18 cellular contexts compared by ENCODE assay signal in the genomic region with DNA sequence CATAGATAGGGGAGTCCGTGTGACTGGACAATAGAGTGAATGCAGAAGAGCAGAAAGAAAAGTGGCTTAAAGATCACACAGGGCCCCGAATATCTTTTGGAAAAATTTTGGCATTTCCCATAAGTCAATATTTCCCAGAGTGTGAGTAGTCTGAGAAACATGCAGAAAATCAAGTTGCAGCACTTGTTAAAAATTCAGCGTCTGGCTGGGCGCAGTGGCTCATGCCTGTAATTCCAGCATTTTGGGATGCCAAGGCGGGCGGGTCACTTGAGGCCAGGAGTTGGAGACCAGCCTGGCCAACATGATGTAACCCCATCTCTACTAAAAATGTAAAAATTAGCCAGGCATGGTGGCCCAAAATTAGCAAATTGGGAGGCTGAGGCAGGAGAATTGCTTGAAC.
DNase-seq lines count a peak whose midpoint lies in the region; ATAC-seq and TF ChIP-seq lines count a peak whose summit lies in the region.
"Had no signal": no experiment of that assay in that cellular context is flagged by ENCODE, and none has a peak within 500 bp of the region (broad histone marks: within the 10 kb centered on the region; RNA-seq: fewer than 3 reads in every experiment).

No MANE protein-coding gene starts in this region.

- DNase-seq in AG08395 (ENCODE audit: low spot score) (peak; percentile 41), HFFc6 (peak; percentile 69), osteoblast (ENCODE audit: insufficient read length, low spot score, missing footprints) (no peak), mesothelial cell of epicardium (ENCODE audit: low spot score in 2 of 2, unreplicated experiment in 2 of 2) (no peak)
- DNase-seq in activated CD4-positive, alpha-beta T cell treated with anti-CD3 and anti-CD28 coated beads for 36 hours = no peak
- DNase-seq: activated CD4-positive, alpha-beta T cell treated with anti-CD3 and anti-CD28 coated beads, Interleukin-2, amount 50 U/mL, for 1 hour; activated naive CD4-positive, alpha-beta T cell; cortex of kidney; foreskin melanocyte; midbrain; NCI-H2107; NCI-H510A; stimulated activated CD4-positive, alpha-beta T cell treated with anti-CD3 and anti-CD28 coated beads, Interleukin-15, amount 100 ng/mL, for 24 hours had no signal

- H3K79me2 ChIP-seq in osteoblast (ENCODE audit: insufficient read depth, low read length) = no peaks in the 10 kb centered on the region

- no peaks in the 10 kb centered on the region for H3K36me3 ChIP-seq in osteoblast (ENCODE audit: insufficient read depth, low read length)

- H3K27ac Mint-ChIP-seq in HFFc6 (peak overlapping the region; percentile 68; the same call in 1 of the 2 replicates), mesothelial cell of epicardium (no peak overlapping the region)
- no peak overlapping the region for H3K27ac Mint-ChIP-seq in activated CD4-positive, alpha-beta T cell treated with anti-CD3 and anti-CD28 coated beads for 36 hours
- H3K27ac Mint-ChIP-seq: B cell had no signal

- CTCF ChIA-PET in activated CD4-positive, alpha-beta T cell treated with anti-CD3 and anti-CD28 coated beads for 36 hours (lab: Charles Lee) = no interaction called here

- ATAC-seq in HG03342 (IDR thresholded peaks at IDR 0.05; ENCODE audit: unreplicated experiment) = no peak
- no peak for ATAC-seq in GM21526 (IDR thresholded peaks at IDR 0.05; ENCODE audit: low FRiP score, unreplicated experiment)
- no peak for ATAC-seq in activated CD4-positive, alpha-beta T cell treated with anti-CD3 and anti-CD28 coated beads for 36 hours

- H3K27ac ChIP-seq in cingulate gyrus (ENCODE audit: low read depth, low read length) (peak overlapping the region; percentile 19), osteoblast (ENCODE audit: low read depth, low read length) (peak overlapping the region; percentile 84)

- no peak overlapping the region for H2AFZ ChIP-seq in osteoblast (ENCODE audit: low read length)

- no peaks in the 10 kb centered on the region for H4K20me1 ChIP-seq in osteoblast (ENCODE audit: insufficient read depth, low read length)

- POLR2A ChIA-PET in activated CD4-positive, alpha-beta T cell treated with anti-CD3 and anti-CD28 coated beads for 36 hours (lab: Charles Lee) = interaction anchor here (0.8 kb wide), 1 partner anchor 174 kb away, joined by 4 read pairs; no protein-coding TSS in a partner anchor

- H3K4me1 Mint-ChIP-seq in HFFc6 (ENCODE audit: low read depth) (peaks cover 29% of the 10 kb centered on the region; the same call in 1 of the 2 replicates), mesothelial cell of epicardium (peaks cover 23% of the 10 kb centered on the region)
- H3K4me1 Mint-ChIP-seq in activated CD4-positive, alpha-beta T cell treated with anti-CD3 and anti-CD28 coated beads for 36 hours = no peaks in the 10 kb centered on the region
- H3K4me1 Mint-ChIP-seq: B cell, neural crest cell had no signal

- H3K4me2 ChIP-seq in osteoblast (ENCODE audit: insufficient read depth, low read length) = peak overlapping the region; percentile 55

- H3K9me3 ChIP-seq in osteoblast (ENCODE audit: low read depth, low read length) = no peaks in the 10 kb centered on the region

- intact Hi-C loops in activated CD4-positive, alpha-beta T cell treated with anti-CD3 and anti-CD28 coated beads for 36 hours (cut with DNase I, micrococcal nuclease) = no loop called here

- no peak overlapping the region for H3K4me3 ChIP-seq in osteoblast (ENCODE audit: insufficient read depth, low read length)

- H3K36me3 Mint-ChIP-seq in HFFc6 (ENCODE audit: low read depth) (no peaks in the 10 kb centered on the region), mesothelial cell of epicardium (no peaks in the 10 kb centered on the region)
- H3K36me3 Mint-ChIP-seq in activated CD4-positive, alpha-beta T cell treated with anti-CD3 and anti-CD28 coated beads for 36 hours (ENCODE audit: low read depth) = no peaks in the 10 kb centered on the region

- peaks cover 9% of the 10 kb centered on the region; the same call in 1 of the 2 replicates for H3K9me3 Mint-ChIP-seq in HFFc6
- no peaks in the 10 kb centered on the region for H3K9me3 Mint-ChIP-seq in mesothelial cell of epicardium
- H3K9me3 Mint-ChIP-seq in activated CD4-positive, alpha-beta T cell treated with anti-CD3 and anti-CD28 coated beads for 36 hours (ENCODE audit: low read depth) = no peaks in the 10 kb centered on the region
- H3K9me3 Mint-ChIP-seq: neural crest cell had no signal

- peaks cover 34% of the 10 kb centered on the region for H3K4me1 ChIP-seq in osteoblast (ENCODE audit: insufficient read depth, low read length)

- no peaks in the 10 kb centered on the region for H3K27me3 ChIP-seq in osteoblast (ENCODE audit: insufficient read depth, low read length)

- H3K27me3 Mint-ChIP-seq in HFFc6 (ENCODE audit: insufficient read depth) (no peaks in the 10 kb centered on the region; the same call in none of the 2 replicates), mesothelial cell of epicardium (ENCODE audit: low read depth) (peaks cover 6% of the 10 kb centered on the region)
- H3K27me3 Mint-ChIP-seq in activated CD4-positive, alpha-beta T cell treated with anti-CD3 and anti-CD28 coated beads for 36 hours = peaks cover 16% of the 10 kb centered on the region

- TF ChIP-seq CTCF in HFFc6 (IDR thresholded peaks at IDR 0.05) (no peak), osteoblast (IDR thresholded peaks at IDR 0.05; ENCODE audit: extremely low read depth, low read depth, low read length) (no peak), mesothelial cell of epicardium (IDR thresholded peaks at IDR 0.05; ENCODE audit: unreplicated experiment) (no peak)

- no peak overlapping the region for H3K4me3 Mint-ChIP-seq in HFFc6
- no peak overlapping the region for H3K4me3 Mint-ChIP-seq in mesothelial cell of epicardium
- no peak overlapping the region for H3K4me3 Mint-ChIP-seq in activated CD4-positive, alpha-beta T cell treated with anti-CD3 and anti-CD28 coated beads for 36 hours
- H3K4me3 Mint-ChIP-seq: B cell, neural crest cell had no signal

Comparison
In these comparisons a context has a peak if more than half of its experiments do, and no peak if none do; other contexts are left out.
1. DNase-seq: peak in AG08395 (single experiment) and HFFc6 (single experiment); none in osteoblast (single experiment), mesothelial cell of epicardium (0 of 2) and activated CD4-positive, alpha-beta T cell treated with anti-CD3 and anti-CD28 coated beads for 36 hours (single experiment).